8 cellular contexts compared by ENCODE assay signal in genomic region chr19:52857378-52858191, GRCh38. TPM values are rescaled to one million over a fixed set of nuclear protein-coding genes. Genes with fewer than 3 reads are reported as not detected.
DNase-seq lines count a peak whose midpoint lies in the region; ATAC-seq and TF ChIP-seq lines count a peak whose summit lies in the region.
"Not testable (repeated sequence)": the region's sequence is repeated elsewhere in the genome, so short reads cannot be mapped to it uniquely, and the experiment has no call there.

Gene ZNF468 (minus strand): TSS chr19:52857619. CDS start chr19:52854272, 3,347 bp downstream.

- not testable (repeated sequence) for TF ChIP-seq CTCF in GM10266 (IDR thresholded peaks at IDR 0.05; ENCODE audit: control insufficient read depth, insufficient read depth, low read depth, missing control alignments); osteocyte (IDR thresholded peaks at IDR 0.05)
- TF ChIP-seq CTCF in cardiac muscle cell (IDR thresholded peaks at IDR 0.05; ENCODE audit: low read depth, low read length), result peak; percentile 8

- not testable (repeated sequence) for H3K27me3 Mint-ChIP-seq in osteocyte (ENCODE audit: unreplicated experiment)

- H3K4me3 Mint-ChIP-seq in osteocyte (ENCODE audit: unreplicated experiment), result peak within 1 kb of the TSS; percentile 90

- H3K4me3 ChIP-seq in adipocyte (ENCODE audit: low read length), result peak within 1 kb of the TSS; percentile 90
- H3K4me3 ChIP-seq in cardiac muscle cell, result peak within 1 kb of the TSS; percentile 95

- H3K4me1 ChIP-seq in adipocyte (ENCODE audit: control insufficient read depth, insufficient read depth, low read length); cardiac muscle cell (ENCODE audit: low read depth): not testable (repeated sequence)

- peak; percentile 94 for ATAC-seq in HG02588 (IDR thresholded peaks at IDR 0.05; ENCODE audit: unreplicated experiment)

- peaks cover 13% of the 10 kb centered on the region for H3K36me3 ChIP-seq in adipocyte (ENCODE audit: control insufficient read depth, insufficient read depth, low read length, severe bottlenecking)
- not testable (repeated sequence) for H3K36me3 ChIP-seq in cardiac muscle cell

- DNase-seq in GM10266 (ENCODE audit: extremely low spot score) (peak; percentile 58), NCI-H1092 (lab: John Stamatoyannopoulos, UW) (peak; percentile 1), T-helper 1 cell (peak; percentile 45 to 74 (median 54)), adipocyte (ENCODE audit: low read depth) (peak; percentile 82), cardiac muscle cell (ENCODE audit: low read depth in 1 of 2, low spot score in 1 of 2) (peak; percentile 58 to 65), osteocyte (ENCODE audit: extremely low spot score, unreplicated experiment) (peak; percentile 92)

- H3K27me3 ChIP-seq in adipocyte (replicated peaks; ENCODE audit: control insufficient read depth, insufficient read depth, low read length); cardiac muscle cell: not testable (repeated sequence)

- H3K9ac ChIP-seq in adipocyte (ENCODE audit: low read length), result peak within 1 kb of the TSS; percentile 89

- peaks cover 12% of the 10 kb centered on the region for H3K9me3 ChIP-seq in adipocyte (ENCODE audit: control insufficient read depth, low read length)
- not testable (repeated sequence) for H3K9me3 ChIP-seq in cardiac muscle cell (ENCODE audit: low read depth)

- H3K9me3 Mint-ChIP-seq in osteocyte (ENCODE audit: unreplicated experiment), result peaks cover 15% of the 10 kb centered on the region

- not testable (repeated sequence) for H3K27ac ChIP-seq in cardiac muscle cell
- H3K27ac ChIP-seq in temporal lobe (ENCODE audit: low read depth, low read length), result peak within 1 kb of the TSS; percentile 65

- peaks cover 19% of the 10 kb centered on the region for H3K36me3 Mint-ChIP-seq in osteocyte (ENCODE audit: unreplicated experiment)

- peak within 1 kb of the TSS; percentile 91 for H3K27ac Mint-ChIP-seq in osteocyte (ENCODE audit: unreplicated experiment)

- peaks cover 15% of the 10 kb centered on the region for H3K4me1 Mint-ChIP-seq in osteocyte (ENCODE audit: unreplicated experiment)

RNA-seq across cellular contexts. Expression of gene ZNF468, which starts in this region (rescaled TPM):
- total RNA-seq in cardiac muscle cell, result 19.9 and 23.0 TPM in 2 replicates
- 14.0 and 19.5 TPM in 2 replicates for polyA plus RNA-seq in cardiac muscle cell
- 16.0 and 16.9 TPM in 2 replicates for total RNA-seq in osteocyte
- 44.0 TPM for total RNA-seq in temporal lobe

Comparison
In these comparisons a context has a peak if more than half of its experiments do, and no peak if none do; other contexts are left out.
1. DNase-seq: peak in every context shown above with its lines; median percentile 92 in osteocyte; 82 in adipocyte; 62 in cardiac muscle cell; 58 in GM10266; 54 in T-helper 1 cell; 1 in NCI-H1092.